In genomic region chr7:82053453-82054032, GRCh38 we compare ENCODE assay signal across 17 cellular contexts.
A peak's percentile ranks its signal among the peaks of the same experiment; 100 is the strongest.
DNase-seq lines count a peak whose midpoint lies in the region; ATAC-seq, FAIRE-seq and TF ChIP-seq lines count a peak whose summit lies in the region.
"Had no signal": no experiment of that assay in that cellular context is flagged by ENCODE, and none has a peak within 500 bp of the region (broad histone marks: within the 10 kb centered on the region; RNA-seq: fewer than 3 reads in every experiment).

No MANE protein-coding gene starts in this region.

- H3K4me1 ChIP-seq in mesodermal cell (ENCODE audit: control insufficient read depth, insufficient read depth, low read length, poor library complexity, severe bottlenecking) = peaks cover 28% of the 10 kb centered on the region

- 100% methylated on average over 1 to 2 of the region's 3 CpGs for WGBS in mesodermal cell (ENCODE audit: insufficient coverage in 2 of 2), 2 experiments

- H3K27ac ChIP-seq in mesodermal cell (ENCODE audit: low read depth, low read length, severe bottlenecking) = peak overlapping the region; percentile 30

- in situ Hi-C loops in GM13976 (cut with MboI; ENCODE audit: low sequenced_read_pairs, unreplicated experiment) = no loop called here

- no peak overlapping the region for H3K4me3 ChIP-seq in mesodermal cell (ENCODE audit: extremely low read depth, insufficient read depth, low read length, poor library complexity, severe bottlenecking)

- H3K36me3 ChIP-seq in mesodermal cell (ENCODE audit: control insufficient read depth, insufficient read depth, low read length) = peaks cover 3% of the 10 kb centered on the region

- no peak for TF ChIP-seq CTCF in GM13976 (IDR thresholded peaks at IDR 0.05; ENCODE audit: borderline replicate concordance, control extremely low read depth, extremely low read depth, insufficient read depth, missing control alignments)

- H3K9me3 ChIP-seq in mesodermal cell (ENCODE audit: control insufficient read depth, low read length) = no peaks in the 10 kb centered on the region

- ATAC-seq in GM18870 (IDR thresholded peaks at IDR 0.05; ENCODE audit: unreplicated experiment) = peak; percentile 46
- ATAC-seq in GM18873 (IDR thresholded peaks at IDR 0.05; ENCODE audit: low FRiP score, unreplicated experiment) = no peak

- DNase-seq in ELR (ENCODE audit: low read depth) (peak; percentile 15), DMS114 treated with DMSO at 0.1 percent for 48 hours (lab: John Stamatoyannopoulos, UW; ENCODE audit: unreplicated experiment) (no peak), GM13976 (ENCODE audit: low spot score) (no peak), EL (no peak)
- DNase-seq: C1 segment of cervical spinal cord; Calu3; CD4-positive, alpha-beta T cell; DMS 273 treated with DMSO at 0.1 percent for 48 hours; DMS79 treated with DMSO at 0.1 percent for 48 hours; GOT3; H9; KBM-7 had no signal

- peak; percentile 66 for FAIRE-seq in TTC549 (lab: Jason Lieb, UNC)
- FAIRE-seq: GM12892 had no signal
